Comparison of ENCODE assay signal across 9 cellular contexts in the genomic region with DNA sequence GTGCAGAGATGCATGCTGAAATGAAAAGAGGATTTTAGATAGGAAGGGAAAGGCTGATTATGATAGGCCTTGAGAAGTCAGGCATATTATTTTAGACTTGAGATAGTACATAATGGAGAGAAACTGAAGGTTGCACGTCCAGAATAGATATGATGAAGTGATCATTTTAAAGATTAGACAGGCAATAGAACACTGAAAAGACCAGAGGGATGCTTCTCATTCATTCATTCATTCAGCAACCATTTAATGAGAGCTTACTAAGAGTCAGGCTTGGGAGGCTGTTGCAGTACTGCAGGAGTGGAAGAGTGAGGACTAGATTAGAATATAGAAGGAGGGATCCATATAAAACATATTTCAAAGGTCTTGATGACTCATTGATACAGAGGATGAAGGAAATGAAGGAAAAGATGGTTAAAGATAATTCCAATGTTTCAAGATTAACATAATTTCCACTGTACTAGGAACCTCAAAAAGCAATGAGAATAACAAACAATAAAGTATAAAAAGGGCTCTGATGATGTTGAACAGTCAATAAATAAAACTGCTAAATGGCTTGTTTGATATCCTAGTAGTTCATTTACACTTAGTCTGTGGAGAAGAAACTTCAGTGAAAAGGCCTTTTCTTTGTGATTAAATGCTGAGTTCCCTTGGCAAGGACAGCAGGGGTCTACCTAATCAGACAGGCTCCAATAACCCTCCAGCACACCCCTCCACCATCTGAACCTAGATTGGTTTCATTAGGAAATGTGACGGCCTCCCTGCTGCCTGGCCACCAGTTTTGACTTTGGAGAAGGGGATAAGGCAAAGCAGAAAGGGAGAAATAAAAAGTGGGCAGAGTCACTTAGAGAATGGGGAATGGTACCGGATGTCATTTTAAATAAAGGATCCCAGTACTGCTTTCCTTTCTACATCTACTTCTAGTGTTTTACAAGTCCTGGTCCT. TPM values are rescaled to one million over a fixed set of nuclear protein-coding genes. Genes with fewer than 3 reads are reported as not detected.
DNase-seq lines count a peak whose midpoint lies in the region; ATAC-seq, FAIRE-seq and TF ChIP-seq lines count a peak whose summit lies in the region.
"Had no signal": no experiment of that assay in that cellular context is flagged by ENCODE, and none has a peak within 500 bp of the region (broad histone marks: within the 10 kb centered on the region; RNA-seq: fewer than 3 reads in every experiment).

No MANE protein-coding gene starts in this region.

- no TSS peak for BruUV-seq in GM12878 (replicated peaks; lab: Mats Ljungman, UMichigan)

- H3K4me1 ChIP-seq in heart right ventricle (peaks cover 7 to 73% (median 59%) of the 10 kb centered on the region in 9 donors), GM12878 (ENCODE audit: control insufficient read depth, insufficient read depth, low read length) (peaks cover 5% of the 10 kb centered on the region; the same call in 1 of the 2 replicates), mesenchymal stem cell (ENCODE audit: control insufficient read depth, insufficient read depth, low read depth, low read length) (peaks cover 2% of the 10 kb centered on the region), vagina (peaks cover 65% of the 10 kb centered on the region)

- no peak overlapping the region for H4K91ac ChIP-seq in mesenchymal stem cell (ENCODE audit: low read length)

- H4K8ac ChIP-seq in mesenchymal stem cell (ENCODE audit: low read length) = no peak overlapping the region

- TF ChIP-seq RAD21 in GM12878 (IDR thresholded peaks at IDR 0.05; ENCODE audit: insufficient read depth, low read depth, low read length) = no peak

- no peak for DNase-seq in heart right ventricle
- no peak for DNase-seq in Right ventricle myocardium superior
- no peak for DNase-seq in GM12878 (ENCODE audit: low read depth, low spot score)
- DNase-seq in mesenchymal stem cell = no peak
- no peak for DNase-seq in vagina (ENCODE audit: extremely low spot score in 2 of 2)
- no peak for DNase-seq in stimulated activated CD4-positive, alpha-beta T cell treated with anti-CD3 and anti-CD28 coated beads, Interleukin-12 subunit alpha, Interleukin-12 subunit beta, amount 100 ng/mL, for 4 hours
- DNase-seq in iPS-NIHi7 (ENCODE audit: extremely low spot score) = no peak
- DNase-seq: stimulated activated CD4-positive, alpha-beta T cell treated with anti-CD3 and anti-CD28 coated beads, Interleukin-4, amount 100 ng/mL, for 24 hours had no signal

- RAD21 ChIA-PET in GM12878 (lab: Charles Lee; ENCODE audit: unreplicated experiment) = interaction anchor here (1.1 kb wide), 1 partner anchor 65 kb away, joined by 3 read pairs; a partner anchor contains a TSS

- in situ Hi-C loops in GM12878 (cut with MboI) = no loop called here

- CTCF ChIA-PET in GM12878 (lab: Yijun Ruan, JAX) = no interaction called here

- ATAC-seq in heart right ventricle = no peak
- no peak for ATAC-seq in Right ventricle myocardium superior (ENCODE audit: poor library complexity)
- ATAC-seq in GM12878 = no peak
- ATAC-seq in HG03378 (IDR thresholded peaks at IDR 0.05; ENCODE audit: unreplicated experiment) = no peak

- H2AFZ ChIP-seq in GM12878 (ENCODE audit: control insufficient read depth, low read depth, low read length) = no peak overlapping the region
- no peak overlapping the region for H2AFZ ChIP-seq in mesenchymal stem cell (ENCODE audit: low read depth, low read length)

- H3K23ac ChIP-seq in mesenchymal stem cell (ENCODE audit: low read length in 2 of 2) = no peak overlapping the region

- peak overlapping the region in 8 of 10 donors; percentile 84 to 98 (median 95) for H3K27ac ChIP-seq in heart right ventricle
- H3K27ac ChIP-seq in GM12878 (ENCODE audit: control insufficient read depth, insufficient read depth) = no peak overlapping the region
- H3K27ac ChIP-seq in mesenchymal stem cell (ENCODE audit: low read length, poor library complexity, severe bottlenecking) = no peak overlapping the region
- peak overlapping the region; percentile 89 for H3K27ac ChIP-seq in vagina

- H3K27me3 ChIP-seq in heart right ventricle = no peaks in the 10 kb centered on the region
- H3K27me3 ChIP-seq in GM12878 (replicated peaks in 1 of 2; ENCODE audit: control insufficient read depth in 2 of 2, insufficient read depth in 2 of 2, low read length in 1 of 2) = no peaks in the 10 kb centered on the region
- no peaks in the 10 kb centered on the region for H3K27me3 ChIP-seq in mesenchymal stem cell (ENCODE audit: control insufficient read depth in 1 of 2, insufficient read depth in 1 of 2, low read length in 2 of 2)
- H3K27me3 ChIP-seq in vagina = no peaks in the 10 kb centered on the region

- H3K4me3 ChIP-seq in heart right ventricle (peak overlapping the region in 9 of 10 donors; percentile 68 to 95 (median 85)), GM12878 (peak overlapping the region; percentile 87; the same call in 1 of the 2 replicates), mesenchymal stem cell (ENCODE audit: insufficient read depth in 1 of 2, low read depth in 1 of 2, low read length in 2 of 2) (peak overlapping the region in 1 of 2 experiments; percentile 89), vagina (peak overlapping the region; percentile 60 to 68)

- TF ChIP-seq CTCF in heart right ventricle (IDR thresholded peaks at IDR 0.05) (no peak), GM12878 (IDR thresholded peaks at IDR 0.05 in 2 of 3, conservative IDR thresholded peaks at IDR 0.05 in 1 of 3; ENCODE audit: control insufficient read depth in 2 of 3, extremely low read depth in 1 of 3, insufficient read depth in 1 of 3, low read depth in 3 of 3, low read length in 3 of 3) (no peak), vagina (IDR thresholded peaks at IDR 0.05) (no peak)

- H4K20me1 ChIP-seq in GM12878 (ENCODE audit: control insufficient read depth, insufficient read depth) = no peaks in the 10 kb centered on the region

- no peak overlapping the region for H3K9ac ChIP-seq in GM12878 (ENCODE audit: control insufficient read depth, insufficient read depth, low read length)
- H3K9ac ChIP-seq in mesenchymal stem cell (ENCODE audit: low read length) = peak overlapping the region; percentile 94

- H3K79me2 ChIP-seq in GM12878 (ENCODE audit: control insufficient read depth, insufficient read depth, low read length) = peaks cover 1% of the 10 kb centered on the region

- H3K9me3 ChIP-seq in heart right ventricle (no peaks in the 10 kb centered on the region), GM12878 (replicated peaks; ENCODE audit: control insufficient read depth, insufficient read depth, low read length) (no peaks in the 10 kb centered on the region), mesenchymal stem cell (ENCODE audit: control insufficient read depth, low read length) (no peaks in the 10 kb centered on the region), vagina (no peaks in the 10 kb centered on the region)

- H2BK120ac ChIP-seq in mesenchymal stem cell (ENCODE audit: low read depth, low read length) = no peak overlapping the region

- no peak for TF ChIP-seq EP300 in GM12878 (IDR thresholded peaks at IDR 0.05; ENCODE audit: borderline replicate concordance in 1 of 2, control insufficient read depth in 1 of 2, low read depth in 2 of 2, low read length in 2 of 2)

- intact Hi-C loops in heart right ventricle (cut with DNase I) = loop anchor here in 1 of 10 donors (1.0 kb wide), 1 partner anchor 65 kb away; a partner anchor contains a TSS
- intact Hi-C loops in Right ventricle myocardium superior (cut with DNase I) = no loop called here
- intact Hi-C loops in GM12878 (cut with micrococcal nuclease; ENCODE audit: unreplicated experiment) = no loop called here
- intact Hi-C loops in vagina (cut with DNase I) = no loop called here

- SMC1A ChIA-PET in GM12878 (lab: Charles Lee; ENCODE audit: uncharacterized antibody, unreplicated experiment) = no interaction called here

- no peak overlapping the region for H3K18ac ChIP-seq in mesenchymal stem cell (ENCODE audit: low read depth in 1 of 2, low read length in 2 of 2)

- H3K36me3 ChIP-seq in heart right ventricle (no peaks in the 10 kb centered on the region), GM12878 (ENCODE audit: control insufficient read depth in 2 of 2, insufficient read depth in 2 of 2, low read length in 1 of 2) (no peaks in the 10 kb centered on the region), mesenchymal stem cell (ENCODE audit: control insufficient read depth in 1 of 2, insufficient read depth in 2 of 2, low read depth in 1 of 2, low read length in 2 of 2) (no peaks in the 10 kb centered on the region), vagina (no peaks in the 10 kb centered on the region)

- WGBS in heart right ventricle, 2 donors = 13 to 18% methylated on average over 3 of the region's 3 CpGs
- WGBS in GM12878 (ENCODE audit: insufficient coverage, insufficient replicate concordance, low lambda C conversion rate, missing lambda C conversion rate) = 68% methylated on average over 3 of the region's 3 CpGs
- 13% methylated on average over 1 of the region's 3 CpGs for WGBS in mesenchymal stem cell

- peak overlapping the region in 1 of 2 experiments; percentile 50 for H3K4ac ChIP-seq in mesenchymal stem cell (ENCODE audit: low read depth in 1 of 2, low read length in 2 of 2)

- no peak overlapping the region for H3K14ac ChIP-seq in mesenchymal stem cell (ENCODE audit: low read length in 2 of 2)

- peak overlapping the region; percentile 46 for H2BK15ac ChIP-seq in mesenchymal stem cell (ENCODE audit: low read depth, poor library complexity, severe bottlenecking)

- H2BK5ac ChIP-seq in mesenchymal stem cell (ENCODE audit: low read depth, low read length, poor library complexity, severe bottlenecking) = no peak overlapping the region

- TF ChIP-seq POLR2A in GM12878 (IDR thresholded peaks at IDR 0.05; ENCODE audit: low read depth, low read length) = no peak
- no peak for TF ChIP-seq POLR2A in vagina (IDR thresholded peaks at IDR 0.05)

- H3K4me2 ChIP-seq in GM12878 (ENCODE audit: control insufficient read depth, insufficient read depth) (peak overlapping the region; percentile 75), mesenchymal stem cell (ENCODE audit: low read length, poor library complexity, severe bottlenecking) (peak overlapping the region; percentile 86)

- H3K79me1 ChIP-seq in mesenchymal stem cell (replicated peaks; ENCODE audit: low read length, poor library complexity, severe bottlenecking) = peaks cover 18% of the 10 kb centered on the region

- H2AK5ac ChIP-seq in mesenchymal stem cell (ENCODE audit: low read length, severe bottlenecking) = no peak overlapping the region

- POLR2A ChIA-PET in GM12878 (lab: Charles Lee) = no interaction called here

- H2BK12ac ChIP-seq in mesenchymal stem cell (ENCODE audit: low read length in 2 of 2) = peak overlapping the region in 1 of 2 experiments; percentile 31

- FAIRE-seq in GM12878 (lab: Jason Lieb, UNC) = no peak

RNA-seq across cellular contexts. Expression of a gene that starts 1.7 kb away (rescaled TPM):
- 10 to 100 TPM in 5 of 10 donors, 1 to 10 TPM in 5; 6.6 to 14.4 (median 10.2) TPM for total RNA-seq in heart right ventricle
- 1 to 10 TPM; 1.1 to 4.5 TPM for polyA plus RNA-seq in heart right ventricle
- total RNA-seq in Right ventricle myocardium superior = 6.0 TPM
- total RNA-seq in GM12878 (2013; cell fraction: nucleolus; rRNA removed) = 6.0 and 6.7 TPM in 2 replicates
- 2.9 and 3.2 TPM in 2 replicates for total RNA-seq in GM12878 (2014; rRNA removed)
- 4.3 and 4.7 TPM in 2 replicates for total RNA-seq in GM12878 (2014; rRNA removed; fragmentation: Illumina TruSeq; extraction: Trizol)
- 4.1 and 4.7 TPM in 2 replicates for total RNA-seq in GM12878 (2021)
- 1.0 TPM for polyA plus RNA-seq in GM12878 (2011; ENCODE audit: low read depth)
- 8.8 and 11.0 TPM in 2 replicates for polyA plus RNA-seq in GM12878 (2011; rRNA removed)
- 4.9 and 5.7 TPM in 2 replicates for polyA plus RNA-seq in GM12878 (2011; cell fraction: cytosol; rRNA removed)
- polyA plus RNA-seq in GM12878 (2011; cell fraction: nucleus; rRNA removed) = 3.0 and 3.8 TPM in 2 replicates
- polyA plus RNA-seq in GM12878 (2012) = 1.8 and 2.7 TPM in 2 replicates
- polyA plus RNA-seq in GM12878 (2014; fragmentation: Illumina TruSeq; extraction: Trizol) = 4.4 and 5.7 TPM in 2 replicates
- 1 to 10 TPM; 1.3 to 1.9 TPM for polyA plus RNA-seq in GM12878 (2014; fragmentation: Nextera tagmentation; extraction: Ambion mirVana)
- 3.0 and 3.2 TPM in 2 replicates for polyA plus RNA-seq in GM12878 (2014; rRNA removed)
- 1 to 10 TPM; 2.8 to 3.1 TPM for polyA plus RNA-seq in GM12878 (2016; fragmentation: Nextera tagmentation; extraction: Ambion mirVana)
- polyA minus RNA-seq in GM12878 (2011; rRNA and poly(A)+ RNA removed) = 7.6 and 8.9 TPM in 2 replicates
- 3.3 and 3.5 TPM in 2 replicates for polyA minus RNA-seq in GM12878 (2011; cell fraction: cytosol; rRNA and poly(A)+ RNA removed)
- polyA minus RNA-seq in GM12878 (2011; cell fraction: nucleus; rRNA and poly(A)+ RNA removed) = 1.8 and 2.5 TPM in 2 replicates
- polyA plus RNA-seq in mesenchymal stem cell (2013, experiment 1 of 2) = 12.2 TPM
- polyA plus RNA-seq in mesenchymal stem cell (2013, experiment 2 of 2) = 12.6 TPM
- total RNA-seq in vagina = 14.2 TPM

RNA-seq across cellular contexts. Expression of a gene that starts 5.3 kb away (rescaled TPM):
- total RNA-seq in heart right ventricle (10 to 100 TPM; 46.5 to 80.8 (median 63.0) TPM), Right ventricle myocardium superior (40.2 TPM), GM12878 (2014; rRNA removed) (31.5 and 35.3 TPM in 2 replicates), GM12878 (2014; rRNA removed; fragmentation: Illumina TruSeq; extraction: Trizol) (31.2 and 31.3 TPM in 2 replicates), GM12878 (2021) (48.5 and 49.1 TPM in 2 replicates), vagina (61.4 TPM)
- polyA plus RNA-seq in heart right ventricle (10 to 100 TPM; 16.8 to 34.0 TPM), GM12878 (2011; rRNA removed) (68.9 and 76.0 TPM in 2 replicates), GM12878 (2014; fragmentation: Illumina TruSeq; extraction: Trizol) (34.1 and 40.8 TPM in 2 replicates), GM12878 (2014; fragmentation: Nextera tagmentation; extraction: Ambion mirVana) (10 to 100 TPM in 1 of 2 experiments, 1 to 10 TPM in 1; 9.9 to 13.7 TPM), GM12878 (2014; rRNA removed) (34.4 and 38.8 TPM in 2 replicates), GM12878 (2016; fragmentation: Nextera tagmentation; extraction: Ambion mirVana) (10 to 100 TPM; 27.4 to 28.6 TPM)
- 89.6 and 93.1 TPM in 2 replicates for total RNA-seq in GM12878 (2013; cell fraction: nucleolus; rRNA removed)
- polyA plus RNA-seq in GM12878 (2011; ENCODE audit: low read depth) = 20.6 TPM
- polyA plus RNA-seq in GM12878 (2011; cell fraction: cytosol; rRNA removed) = 50.8 and 62.0 TPM in 2 replicates
- 157 and 172 TPM in 2 replicates for polyA plus RNA-seq in GM12878 (2011; cell fraction: nucleus; rRNA removed)
- 24.1 and 36.4 TPM in 2 replicates for polyA plus RNA-seq in GM12878 (2012)
- 30.4 and 42.8 TPM in 2 replicates for polyA minus RNA-seq in GM12878 (2011; rRNA and poly(A)+ RNA removed)
- polyA minus RNA-seq in GM12878 (2011; cell fraction: cytosol; rRNA and poly(A)+ RNA removed) = 10.1 and 18.2 TPM in 2 replicates
- 29.3 and 46.6 TPM in 2 replicates for polyA minus RNA-seq in GM12878 (2011; cell fraction: nucleus; rRNA and poly(A)+ RNA removed)
- 47.0 TPM for polyA plus RNA-seq in mesenchymal stem cell (2013, experiment 1 of 2)
- 49.2 TPM for polyA plus RNA-seq in mesenchymal stem cell (2013, experiment 2 of 2)

Comparison
In these comparisons a context has a peak if more than half of its experiments do, and no peak if none do; other contexts are left out.
1. H3K27ac ChIP-seq: peak in heart right ventricle (8 of 10) and vagina (single experiment); none in GM12878 (single experiment) and mesenchymal stem cell (single experiment).